Comparison of ENCODE assay signal across 1 cellular context in genomic region chr19:3338541-3339181, GRCh38.
TF ChIP-seq lines count a peak whose summit lies in the region.

No MANE protein-coding gene starts in this region.

TF ChIP-seq in HepG2, 621 proteins besides CTCF, POLR2A, EP300 and RAD21 (continued from another document):
- TF ChIP-seq ZNF687 (CRISPR knock-in tag; IDR thresholded peaks at IDR 0.05) (peak; percentile 16; the same call in 1 of the 2 replicates), RFX5 (IDR thresholded peaks at IDR 0.05; ENCODE audit: low read depth, low read length) (no peak), HES4 (CRISPR knock-in tag; IDR thresholded peaks at IDR 0.05; ENCODE audit: borderline replicate concordance) (no peak), ZNF878 (CRISPR knock-in tag; IDR thresholded peaks at IDR 0.05) (no peak), ARID2 (CRISPR knock-in tag; IDR thresholded peaks at IDR 0.05; ENCODE audit: borderline replicate concordance) (no peak), PAXIP1 (CRISPR knock-in tag; conservative IDR thresholded peaks at IDR 0.05) (no peak), ONECUT2 (CRISPR knock-in tag; IDR thresholded peaks at IDR 0.05) (no peak), DR1 (CRISPR knock-in tag; IDR thresholded peaks at IDR 0.05) (no peak), PHF5A (CRISPR knock-in tag; IDR thresholded peaks at IDR 0.05; ENCODE audit: low read depth, unreplicated experiment) (no peak), DPF2 (CRISPR knock-in tag; IDR thresholded peaks at IDR 0.05; ENCODE audit: borderline replicate concordance, low read depth) (no peak), ZNF883 (CRISPR knock-in tag; IDR thresholded peaks at IDR 0.05; ENCODE audit: not compliant biosample characterization) (no peak), EHMT2 (IDR thresholded peaks at IDR 0.05; ENCODE audit: borderline replicate concordance, low read depth, low read length) (no peak), TEAD2 (CRISPR knock-in tag; IDR thresholded peaks at IDR 0.05) (no peak), SNAI1 (CRISPR knock-in tag; IDR thresholded peaks at IDR 0.05; ENCODE audit: borderline replicate concordance) (no peak), CEBPZ (IDR thresholded peaks at IDR 0.05; ENCODE audit: low read length) (no peak), HDAC6 (IDR thresholded peaks at IDR 0.05; ENCODE audit: low read depth, low read length) (no peak), NR2F6 (IDR thresholded peaks at IDR 0.05) (peak; percentile 81), NR2F6 (CRISPR knock-in tag; IDR thresholded peaks at IDR 0.05) (peak; percentile 73), ZFYVE20 (CRISPR knock-in tag; IDR thresholded peaks at IDR 0.05; ENCODE audit: borderline replicate concordance, low read depth) (no peak), POLR2G (IDR thresholded peaks at IDR 0.05; ENCODE audit: low read depth, low read length) (no peak), NR2C2 (CRISPR knock-in tag; IDR thresholded peaks at IDR 0.05; ENCODE audit: borderline replicate concordance) (peak; percentile 83), ZNF354B (CRISPR knock-in tag; IDR thresholded peaks at IDR 0.05) (no peak)
- TF ChIP-seq, protein P1, sequence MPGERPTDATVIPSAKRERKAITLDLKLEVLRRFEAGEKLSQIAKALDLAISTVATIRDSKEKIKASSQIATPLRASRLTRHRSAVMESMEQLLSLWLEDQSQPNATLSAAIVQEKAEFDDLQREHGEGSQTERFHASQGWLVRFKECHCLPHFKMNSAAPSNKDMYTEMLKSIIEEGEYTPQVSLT (CRISPR knock-in tag; IDR thresholded peaks at IDR 0.05; ENCODE audit: borderline replicate concordance, low read depth) = no peak
- TF ChIP-seq, protein P2, sequence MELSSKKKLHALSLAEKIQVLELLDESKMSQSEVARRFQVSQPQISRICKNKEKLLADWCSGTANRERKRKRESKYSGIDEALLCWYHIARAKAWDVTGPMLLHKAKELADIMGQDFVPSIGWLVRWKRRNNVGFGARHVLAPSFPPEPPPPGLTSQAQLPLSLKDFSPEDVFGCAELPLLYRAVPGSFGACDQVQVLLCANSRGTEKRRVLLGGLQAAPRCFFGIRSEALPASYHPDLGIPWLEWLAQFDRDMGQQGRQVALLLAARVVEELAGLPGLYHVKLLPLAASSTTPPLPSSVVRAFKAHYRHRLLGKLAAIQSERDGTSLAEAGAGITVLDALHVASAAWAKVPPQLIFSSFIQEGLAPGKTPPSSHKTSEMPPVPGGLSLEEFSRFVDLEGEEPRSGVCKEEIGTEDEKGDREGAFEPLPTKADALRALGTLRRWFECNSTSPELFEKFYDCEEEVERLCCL (CRISPR knock-in tag; IDR thresholded peaks at IDR 0.05; ENCODE audit: borderline replicate concordance) = no peak
- TF ChIP-seq, protein P3, sequence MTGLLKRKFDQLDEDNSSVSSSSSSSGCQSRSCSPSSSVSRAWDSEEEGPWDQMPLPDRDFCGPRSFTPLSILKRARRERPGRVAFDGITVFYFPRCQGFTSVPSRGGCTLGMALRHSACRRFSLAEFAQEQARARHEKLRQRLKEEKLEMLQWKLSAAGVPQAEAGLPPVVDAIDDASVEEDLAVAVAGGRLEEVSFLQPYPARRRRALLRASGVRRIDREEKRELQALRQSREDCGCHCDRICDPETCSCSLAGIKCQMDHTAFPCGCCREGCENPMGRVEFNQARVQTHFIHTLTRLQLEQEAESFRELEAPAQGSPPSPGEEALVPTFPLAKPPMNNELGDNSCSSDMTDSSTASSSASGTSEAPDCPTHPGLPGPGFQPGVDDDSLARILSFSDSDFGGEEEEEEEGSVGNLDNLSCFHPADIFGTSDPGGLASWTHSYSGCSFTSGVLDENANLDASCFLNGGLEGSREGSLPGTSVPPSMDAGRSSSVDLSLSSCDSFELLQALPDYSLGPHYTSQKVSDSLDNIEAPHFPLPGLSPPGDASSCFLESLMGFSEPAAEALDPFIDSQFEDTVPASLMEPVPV (CRISPR knock-in tag; IDR thresholded peaks at IDR 0.05) = no peak
- TF ChIP-seq, protein P4, sequence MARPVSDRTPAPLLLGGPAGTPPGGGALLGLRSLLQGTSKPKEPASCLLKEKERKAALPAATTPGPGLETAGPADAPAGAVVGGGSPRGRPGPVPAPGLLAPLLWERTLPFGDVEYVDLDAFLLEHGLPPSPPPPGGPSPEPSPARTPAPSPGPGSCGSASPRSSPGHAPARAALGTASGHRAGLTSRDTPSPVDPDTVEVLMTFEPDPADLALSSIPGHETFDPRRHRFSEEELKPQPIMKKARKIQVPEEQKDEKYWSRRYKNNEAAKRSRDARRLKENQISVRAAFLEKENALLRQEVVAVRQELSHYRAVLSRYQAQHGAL (CRISPR knock-in tag; IDR thresholded peaks at IDR 0.05; ENCODE audit: not compliant biosample characterization) = no peak
- TF ChIP-seq, protein P5, sequence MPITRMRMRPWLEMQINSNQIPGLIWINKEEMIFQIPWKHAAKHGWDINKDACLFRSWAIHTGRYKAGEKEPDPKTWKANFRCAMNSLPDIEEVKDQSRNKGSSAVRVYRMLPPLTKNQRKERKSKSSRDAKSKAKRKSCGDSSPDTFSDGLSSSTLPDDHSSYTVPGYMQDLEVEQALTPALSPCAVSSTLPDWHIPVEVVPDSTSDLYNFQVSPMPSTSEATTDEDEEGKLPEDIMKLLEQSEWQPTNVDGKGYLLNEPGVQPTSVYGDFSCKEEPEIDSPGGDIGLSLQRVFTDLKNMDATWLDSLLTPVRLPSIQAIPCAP (CRISPR knock-in tag; IDR thresholded peaks at IDR 0.05; ENCODE audit: low read depth) = no peak
- TF ChIP-seq, protein P6, sequence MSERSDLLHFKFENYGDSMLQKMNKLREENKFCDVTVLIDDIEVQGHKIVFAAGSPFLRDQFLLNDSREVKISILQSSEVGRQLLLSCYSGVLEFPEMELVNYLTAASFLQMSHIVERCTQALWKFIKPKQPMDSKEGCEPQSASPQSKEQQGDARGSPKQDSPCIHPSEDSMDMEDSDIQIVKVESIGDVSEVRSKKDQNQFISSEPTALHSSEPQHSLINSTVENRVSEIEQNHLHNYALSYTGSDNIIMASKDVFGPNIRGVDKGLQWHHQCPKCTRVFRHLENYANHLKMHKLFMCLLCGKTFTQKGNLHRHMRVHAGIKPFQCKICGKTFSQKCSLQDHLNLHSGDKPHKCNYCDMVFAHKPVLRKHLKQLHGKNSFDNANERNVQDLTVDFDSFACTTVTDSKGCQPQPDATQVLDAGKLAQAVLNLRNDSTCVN (CRISPR knock-in tag; IDR thresholded peaks at IDR 0.05; ENCODE audit: borderline replicate concordance) = no peak
